Comparison of ENCODE assay signal across 1 cellular context in the genomic region with DNA sequence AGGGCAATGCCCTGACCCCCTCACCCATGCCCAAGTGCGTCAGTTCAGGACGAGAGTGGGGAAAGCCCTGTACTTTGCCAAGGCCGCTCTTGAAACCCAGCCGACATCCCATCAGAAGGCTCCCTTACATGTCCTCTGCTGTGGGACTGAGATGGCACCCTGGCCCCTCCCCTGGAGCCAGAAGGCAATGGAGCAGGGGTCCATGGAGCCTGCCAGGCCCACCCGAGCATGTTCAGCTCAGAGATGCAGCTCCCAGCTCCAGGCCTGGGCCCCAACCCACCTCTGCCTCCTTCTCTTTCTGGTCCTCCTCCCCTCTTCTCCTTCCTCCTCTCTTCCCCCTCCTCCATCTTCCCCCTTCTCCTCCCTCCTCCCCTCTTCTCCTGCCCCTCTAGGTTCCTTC.
TF ChIP-seq lines count a peak whose summit lies in the region.

No MANE protein-coding gene starts in this region.

TF ChIP-seq in IMR-90, 13 proteins besides CTCF, POLR2A, EP300 and RAD21 (continued from another document):
- TF ChIP-seq ELK1 (IDR thresholded peaks at IDR 0.05; ENCODE audit: borderline replicate concordance, low read depth, low read length) (no peak), MXI1 (IDR thresholded peaks at IDR 0.05; ENCODE audit: borderline replicate concordance, low read depth, low read length) (no peak), CEBPB (IDR thresholded peaks at IDR 0.05; ENCODE audit: low read depth, low read length) (no peak)
TF ChIP-seq in IMR-90: peak in this region for 0.
